11 cellular contexts compared by ENCODE assay signal in the genomic region with DNA sequence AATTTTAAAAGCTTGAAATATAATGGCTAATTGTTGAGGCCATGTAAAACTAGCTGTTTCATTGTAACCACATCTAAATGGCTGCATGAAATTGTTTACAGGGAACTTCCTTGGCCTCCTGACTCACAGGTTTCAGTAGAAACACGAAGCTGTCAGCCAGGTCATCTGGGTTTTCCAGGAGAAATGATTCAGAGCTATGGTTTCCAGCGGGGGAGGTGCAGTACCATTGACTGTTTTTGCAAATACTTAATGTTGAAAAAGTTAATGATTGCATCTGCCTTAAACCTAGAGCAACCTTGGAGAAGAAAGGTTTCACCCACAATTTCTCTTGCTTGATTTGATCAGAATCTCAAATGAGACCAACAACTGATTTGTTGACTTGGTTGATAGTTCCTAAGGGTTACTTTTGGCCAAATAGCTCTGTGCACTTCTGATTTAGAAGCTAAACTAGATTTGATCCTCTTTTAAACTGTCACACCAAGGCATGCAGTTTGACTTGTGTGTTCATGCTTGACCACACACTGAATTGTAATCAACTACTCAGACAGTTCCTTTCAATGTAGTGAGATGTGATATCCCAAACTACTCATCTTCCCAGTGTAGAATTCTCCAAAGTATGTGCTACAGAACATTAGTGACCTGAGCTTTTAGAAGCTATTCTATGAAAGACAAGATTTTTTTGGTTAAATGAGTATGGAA.
DNase-seq lines count a peak whose midpoint lies in the region; ATAC-seq and TF ChIP-seq lines count a peak whose summit lies in the region.
"Had no signal": no experiment of that assay in that cellular context is flagged by ENCODE, and none has a peak within 500 bp of the region (broad histone marks: within the 10 kb centered on the region; RNA-seq: fewer than 3 reads in every experiment).

No MANE protein-coding gene starts in this region.

- H3K36me3 ChIP-seq in PC-3 (ENCODE audit: low read depth, low read length) (no peaks in the 10 kb centered on the region), kidney epithelial cell (ENCODE audit: control insufficient read depth, insufficient read depth, low read length) (no peaks in the 10 kb centered on the region)

- no peaks in the 10 kb centered on the region for H3K9me2 ChIP-seq in PC-3 (replicated peaks; ENCODE audit: low read length)

- TF ChIP-seq CTCF in PC-3 (conservative IDR thresholded peaks at IDR 0.05; ENCODE audit: low read depth, low read length): no peak
- TF ChIP-seq CTCF in kidney epithelial cell (IDR thresholded peaks at IDR 0.05; ENCODE audit: insufficient read depth, low read length, poor library complexity, severe bottlenecking): no peak

- peak overlapping the region; percentile 61 for H3K4me2 ChIP-seq in PC-3 (ENCODE audit: low read length)

- no peaks in the 10 kb centered on the region for H3F3A ChIP-seq in PC-3 (ENCODE audit: low read length, unreplicated experiment)

- H4K20me1 ChIP-seq in PC-3 (ENCODE audit: low read length): no peaks in the 10 kb centered on the region

- BruUV-seq in PC-3 (replicated peaks; lab: Mats Ljungman, UMichigan): no TSS peak

- H3K4me3 ChIP-seq in PC-3 (ENCODE audit: low read length) (no peak overlapping the region), kidney epithelial cell (ENCODE audit: low read depth, low read length) (no peak overlapping the region)
- H3K4me3 ChIP-seq: K562 had no signal

- POLR2A ChIA-PET in PC-3 (lab: Charles Lee; ENCODE audit: unreplicated experiment): no interaction called here

- no peaks in the 10 kb centered on the region for H3K79me2 ChIP-seq in PC-3 (ENCODE audit: low read length)

- CTCF ChIA-PET in PC-3 (lab: Charles Lee): no interaction called here

- H3K9me3 ChIP-seq in PC-3 (ENCODE audit: low read length): no peaks in the 10 kb centered on the region

- peaks cover 21% of the 10 kb centered on the region for H3K4me1 ChIP-seq in PC-3 (ENCODE audit: insufficient read depth, low read length)

- H2AFZ ChIP-seq in PC-3 (ENCODE audit: low read length): 0 out of 2 replicates have a peak overlapping the region, but pooled peaks have one; percentile 8

- no peaks in the 10 kb centered on the region for H3K27me3 ChIP-seq in PC-3 (ENCODE audit: low read length)
- no peaks in the 10 kb centered on the region for H3K27me3 ChIP-seq in kidney epithelial cell (ENCODE audit: control insufficient read depth, insufficient read depth, low read length)

- no peak overlapping the region for H3K9ac ChIP-seq in PC-3 (ENCODE audit: low read length)

- ATAC-seq in GM21786 (IDR thresholded peaks at IDR 0.05; ENCODE audit: unreplicated experiment) (peak; percentile 57), PC-3 (peak; percentile 70), GM19351 (IDR thresholded peaks at IDR 0.05; ENCODE audit: unreplicated experiment) (no peak)
- ATAC-seq: K562, natural killer cell, Panc1 had no signal

- peak overlapping the region; percentile 71 for H3K27ac ChIP-seq in PC-3 (ENCODE audit: low read length)

- intact Hi-C loops in PC-3 (cut with micrococcal nuclease) (no loop called here), cardiac septum (cut with DNase I) (no loop called here)

- DNase-seq in ELR (ENCODE audit: low read depth) (peak; percentile 56), PC-3 (peak; percentile 88), kidney epithelial cell (ENCODE audit: low read depth) (peak; percentile 97), EL (no peak), cardiac septum (ENCODE audit: low spot score) (no peak)
- DNase-seq in effector CD8-positive, alpha-beta T cell (lab: John Stamatoyannopoulos, UW): no peak
- DNase-seq: natural killer cell had no signal

Comparison
In these comparisons a context has a peak if more than half of its experiments do, and no peak if none do; other contexts are left out.
1. DNase-seq: peak in ELR (single experiment), PC-3 (single experiment) and kidney epithelial cell (single experiment); none in effector CD8-positive, alpha-beta T cell (single experiment), EL (single experiment) and cardiac septum (single experiment).